Comparison of ENCODE assay signal across 16 cellular contexts in the genomic region with DNA sequence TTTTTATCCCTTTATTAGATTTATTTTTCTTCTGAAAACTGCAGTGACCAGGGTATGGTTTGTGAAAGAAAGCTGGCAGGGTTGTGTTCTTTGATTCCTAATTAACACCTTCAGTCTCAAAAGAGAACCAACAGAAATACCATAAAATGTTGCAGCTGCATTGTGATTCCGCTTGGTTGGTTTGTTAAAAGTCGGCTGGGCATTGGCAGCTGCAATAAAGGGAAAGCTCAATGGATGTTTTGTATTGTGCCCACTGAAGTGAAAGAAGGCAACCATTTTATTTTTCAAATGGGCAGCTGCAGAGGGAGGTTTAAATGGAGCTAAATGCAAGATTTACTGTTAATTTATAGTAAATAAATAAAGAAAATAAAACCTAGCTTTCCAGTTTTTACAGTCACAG. TPM values are rescaled to one million over a fixed set of nuclear protein-coding genes. Genes with fewer than 3 reads are reported as not detected.
DNase-seq lines count a peak whose midpoint lies in the region; ATAC-seq and TF ChIP-seq lines count a peak whose summit lies in the region.
"Had no signal": no experiment of that assay in that cellular context is flagged by ENCODE, and none has a peak within 500 bp of the region (broad histone marks: within the 10 kb centered on the region; RNA-seq: fewer than 3 reads in every experiment).

No MANE protein-coding gene starts in this region.

- no peaks in the 10 kb centered on the region for H3K4me1 ChIP-seq in heart right ventricle
- H3K4me1 ChIP-seq: esophagus squamous epithelium, parathyroid adenoma had no signal

- H3K4me1 Mint-ChIP-seq in neural crest cell (peaks cover 44% of the 10 kb centered on the region), immature natural killer cell (no peaks in the 10 kb centered on the region)
- H3K4me1 Mint-ChIP-seq in CD4-positive, alpha-beta T cell (ENCODE audit: low read depth) = no peaks in the 10 kb centered on the region

- H3K27me3 Mint-ChIP-seq in neural crest cell (ENCODE audit: low read depth) (no peaks in the 10 kb centered on the region), immature natural killer cell (ENCODE audit: low read depth in 3 of 3) (peaks cover 3 to 5% (median 4%) of the 10 kb centered on the region in 3 donors)
- H3K27me3 Mint-ChIP-seq in CD4-positive, alpha-beta T cell = peaks cover 25% of the 10 kb centered on the region
- H3K27me3 Mint-ChIP-seq: dendritic cell treated with granulocyte-macrophage colony-stimulating factor and Interleukin-4, amounts not matched to agents 40 ng/mL and 50 ng/mL, for 4 days had no signal

- peak; percentile 24; the same call in 1 of the 2 replicates for TF ChIP-seq EP300 in Ishikawa (IDR thresholded peaks at IDR 0.05; ENCODE audit: borderline replicate concordance)

- H3K27ac ChIP-seq in angular gyrus (ENCODE audit: low read depth, low read length) = peak overlapping the region; percentile 93
- H3K27ac ChIP-seq in CD4-positive, alpha-beta T cell (ENCODE audit: low read depth, low read length) = no peak overlapping the region
- no peak overlapping the region for H3K27ac ChIP-seq in heart right ventricle
- H3K27ac ChIP-seq: esophagus squamous epithelium, parathyroid adenoma had no signal

- DNase-seq in NCI-H2107 (lab: John Stamatoyannopoulos, UW) = peak; percentile 35
- no peak for DNase-seq in neural crest cell (ENCODE audit: low read depth, low spot score)
- DNase-seq in immature natural killer cell = no peak
- no peak for DNase-seq in MV-4-11 (lab: John Stamatoyannopoulos, UW)
- no peak for DNase-seq in CD4-positive, alpha-beta T cell
- DNase-seq in heart right ventricle = no peak
- DNase-seq: activated gamma-delta T cell; Calu3; esophagus squamous epithelium; kidney glomerular epithelial cell; stimulated activated CD4-positive, alpha-beta T cell treated with anti-CD3 and anti-CD28 coated beads, Interleukin-12 subunit alpha, Interleukin-12 subunit beta, amount 100 ng/mL, for 4 hours; T-helper 2 cell had no signal

- peaks cover 2% of the 10 kb centered on the region for H3K36me3 Mint-ChIP-seq in neural crest cell (ENCODE audit: low read depth)
- no peaks in the 10 kb centered on the region for H3K36me3 Mint-ChIP-seq in immature natural killer cell
- H3K36me3 Mint-ChIP-seq in CD4-positive, alpha-beta T cell (ENCODE audit: low read depth) = no peaks in the 10 kb centered on the region

- no peak for TF ChIP-seq RAD21 in Ishikawa (IDR thresholded peaks at IDR 0.05; ENCODE audit: low read depth)

- no peak for TF ChIP-seq CTCF in neural crest cell (conservative IDR thresholded peaks at IDR 0.05)
- TF ChIP-seq CTCF in CD4-positive, alpha-beta T cell (IDR thresholded peaks at IDR 0.05) = no peak
- no peak for TF ChIP-seq CTCF in heart right ventricle (IDR thresholded peaks at IDR 0.05)

- CTCF ChIA-PET in CD4-positive, alpha-beta T cell (lab: Charles Lee) = interaction anchor here (0.6 kb wide), 1 partner anchor 52 kb away, joined by 3 read pairs; no protein-coding TSS in a partner anchor

- no peaks in the 10 kb centered on the region for H3K9me3 ChIP-seq in CD4-positive, alpha-beta T cell (ENCODE audit: control insufficient read depth, low read length)
- no peaks in the 10 kb centered on the region for H3K9me3 ChIP-seq in heart right ventricle
- H3K9me3 ChIP-seq: esophagus squamous epithelium had no signal

- intact Hi-C loops in CD4-positive, alpha-beta T cell (cut with DNase I, micrococcal nuclease) = no loop called here
- intact Hi-C loops in heart right ventricle (cut with DNase I) = no loop called here

- no peaks in the 10 kb centered on the region for H3K27me3 ChIP-seq in CD4-positive, alpha-beta T cell (ENCODE audit: control insufficient read depth, insufficient read depth, low read length)
- peaks cover 0 to 23% (median 10%) of the 10 kb centered on the region in 7 donors for H3K27me3 ChIP-seq in heart right ventricle

- peak overlapping the region; percentile 65 for H3K4me3 Mint-ChIP-seq in neural crest cell
- H3K4me3 Mint-ChIP-seq in immature natural killer cell = no peak overlapping the region
- no peak overlapping the region for H3K4me3 Mint-ChIP-seq in CD4-positive, alpha-beta T cell
- H3K4me3 Mint-ChIP-seq: dendritic cell treated with granulocyte-macrophage colony-stimulating factor and Interleukin-4, amounts not matched to agents 40 ng/mL and 50 ng/mL, for 4 days had no signal

- POLR2A ChIA-PET in CD4-positive, alpha-beta T cell (lab: Charles Lee) = no interaction called here

- no peak overlapping the region for H3K4me3 ChIP-seq in heart right ventricle
- H3K4me3 ChIP-seq: esophagus squamous epithelium had no signal

- H3K27ac Mint-ChIP-seq in neural crest cell (ENCODE audit: unreplicated experiment) (peak overlapping the region; percentile 25), immature natural killer cell (no peak overlapping the region)
- H3K27ac Mint-ChIP-seq in CD4-positive, alpha-beta T cell = no peak overlapping the region
- H3K27ac Mint-ChIP-seq: dendritic cell treated with granulocyte-macrophage colony-stimulating factor and Interleukin-4, amounts not matched to agents 40 ng/mL and 50 ng/mL, for 4 days had no signal

- ATAC-seq in CD4-positive, alpha-beta T cell (ENCODE audit: poor library complexity) = no peak
- no peak for ATAC-seq in heart right ventricle

- peaks cover 2% of the 10 kb centered on the region for H3K9me3 Mint-ChIP-seq in neural crest cell
- peaks cover 0 to 6% (median 0%) of the 10 kb centered on the region in 6 donors for H3K9me3 Mint-ChIP-seq in immature natural killer cell
- no peaks in the 10 kb centered on the region for H3K9me3 Mint-ChIP-seq in CD4-positive, alpha-beta T cell
- H3K9me3 Mint-ChIP-seq: dendritic cell treated with granulocyte-macrophage colony-stimulating factor and Interleukin-4, amounts not matched to agents 40 ng/mL and 50 ng/mL, for 4 days had no signal

- 76 to 81% methylated on average over 2 of the region's 2 CpGs for WGBS in heart right ventricle, 2 donors

- H3K36me3 ChIP-seq in heart right ventricle = no peaks in the 10 kb centered on the region
- H3K36me3 ChIP-seq: esophagus squamous epithelium had no signal

TF ChIP-seq in Ishikawa, 13 proteins besides CTCF, POLR2A, EP300 and RAD21:
- TF ChIP-seq, protein P1, sequence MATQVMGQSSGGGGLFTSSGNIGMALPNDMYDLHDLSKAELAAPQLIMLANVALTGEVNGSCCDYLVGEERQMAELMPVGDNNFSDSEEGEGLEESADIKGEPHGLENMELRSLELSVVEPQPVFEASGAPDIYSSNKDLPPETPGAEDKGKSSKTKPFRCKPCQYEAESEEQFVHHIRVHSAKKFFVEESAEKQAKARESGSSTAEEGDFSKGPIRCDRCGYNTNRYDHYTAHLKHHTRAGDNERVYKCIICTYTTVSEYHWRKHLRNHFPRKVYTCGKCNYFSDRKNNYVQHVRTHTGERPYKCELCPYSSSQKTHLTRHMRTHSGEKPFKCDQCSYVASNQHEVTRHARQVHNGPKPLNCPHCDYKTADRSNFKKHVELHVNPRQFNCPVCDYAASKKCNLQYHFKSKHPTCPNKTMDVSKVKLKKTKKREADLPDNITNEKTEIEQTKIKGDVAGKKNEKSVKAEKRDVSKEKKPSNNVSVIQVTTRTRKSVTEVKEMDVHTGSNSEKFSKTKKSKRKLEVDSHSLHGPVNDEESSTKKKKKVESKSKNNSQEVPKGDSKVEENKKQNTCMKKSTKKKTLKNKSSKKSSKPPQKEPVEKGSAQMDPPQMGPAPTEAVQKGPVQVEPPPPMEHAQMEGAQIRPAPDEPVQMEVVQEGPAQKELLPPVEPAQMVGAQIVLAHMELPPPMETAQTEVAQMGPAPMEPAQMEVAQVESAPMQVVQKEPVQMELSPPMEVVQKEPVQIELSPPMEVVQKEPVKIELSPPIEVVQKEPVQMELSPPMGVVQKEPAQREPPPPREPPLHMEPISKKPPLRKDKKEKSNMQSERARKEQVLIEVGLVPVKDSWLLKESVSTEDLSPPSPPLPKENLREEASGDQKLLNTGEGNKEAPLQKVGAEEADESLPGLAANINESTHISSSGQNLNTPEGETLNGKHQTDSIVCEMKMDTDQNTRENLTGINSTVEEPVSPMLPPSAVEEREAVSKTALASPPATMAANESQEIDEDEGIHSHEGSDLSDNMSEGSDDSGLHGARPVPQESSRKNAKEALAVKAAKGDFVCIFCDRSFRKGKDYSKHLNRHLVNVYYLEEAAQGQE (IDR thresholded peaks at IDR 0.05; ENCODE audit: low read depth) = no peak
- TF ChIP-seq, protein P2, sequence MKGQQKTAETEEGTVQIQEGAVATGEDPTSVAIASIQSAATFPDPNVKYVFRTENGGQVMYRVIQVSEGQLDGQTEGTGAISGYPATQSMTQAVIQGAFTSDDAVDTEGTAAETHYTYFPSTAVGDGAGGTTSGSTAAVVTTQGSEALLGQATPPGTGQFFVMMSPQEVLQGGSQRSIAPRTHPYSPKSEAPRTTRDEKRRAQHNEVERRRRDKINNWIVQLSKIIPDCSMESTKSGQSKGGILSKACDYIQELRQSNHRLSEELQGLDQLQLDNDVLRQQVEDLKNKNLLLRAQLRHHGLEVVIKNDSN (IDR thresholded peaks at IDR 0.05) = no peak
- peak; percentile 71; the same call in 1 of the 2 replicates for TF ChIP-seq YY1 (IDR thresholded peaks at IDR 0.05; ENCODE audit: low read depth)
- TF ChIP-seq TEAD4 (IDR thresholded peaks at IDR 0.05) = peak; percentile 34; the same call in 1 of the 2 replicates
- TF ChIP-seq FOXM1 (IDR thresholded peaks at IDR 0.05; ENCODE audit: borderline replicate concordance, low read depth) = peak; percentile 22; the same call in 1 of the 2 replicates
- peak; percentile 59 for TF ChIP-seq NFIC (IDR thresholded peaks at IDR 0.05)
- no peak for TF ChIP-seq ZBTB7A (IDR thresholded peaks at IDR 0.05; ENCODE audit: low read depth)
- TF ChIP-seq TCF12 (IDR thresholded peaks at IDR 0.05; ENCODE audit: low read depth) = peak; percentile 67
- no peak for TF ChIP-seq TAF1 (IDR thresholded peaks at IDR 0.05; ENCODE audit: low read depth)
- 0 out of 2 replicates have a peak, but pooled peaks have one; percentile 33 for TF ChIP-seq CEBPB (IDR thresholded peaks at IDR 0.05)

RNA-seq across cellular contexts. Expression of a gene that starts 16.7 kb away (rescaled TPM):
- total RNA-seq in neural crest cell = 8.0 and 10.3 TPM in 2 replicates
- not detected for polyA plus RNA-seq in immature natural killer cell
- not detected for total RNA-seq in CD4-positive, alpha-beta T cell
- under 1 TPM in 1 of 10 donors, not detected in 9; 0.37 TPM for total RNA-seq in heart right ventricle
- under 1 TPM; 0.06 to 0.07 TPM for polyA plus RNA-seq in heart right ventricle
